ENCODE assay signal across 28 cellular contexts in the genomic region with DNA sequence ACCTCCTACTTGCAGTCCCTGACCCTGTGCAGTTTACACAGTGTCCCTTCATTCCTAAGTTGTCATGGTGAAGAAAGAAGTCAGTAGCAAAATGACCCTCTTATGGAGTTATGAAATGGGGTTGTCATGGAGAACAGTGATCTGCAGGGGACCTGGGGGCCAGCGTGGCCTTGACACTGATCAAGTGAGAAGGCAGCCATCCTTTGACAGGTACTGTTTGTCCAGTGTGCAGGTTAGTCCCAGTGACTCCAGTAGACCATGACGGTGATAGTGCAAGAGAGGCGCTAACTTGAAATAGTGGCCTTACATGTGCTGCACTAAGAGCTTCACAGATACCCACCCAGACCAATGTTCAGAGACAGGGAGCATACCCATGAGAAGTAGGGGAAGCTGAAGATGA.
"Had no signal": no experiment of that assay in that cellular context is flagged by ENCODE, and none has a peak within 500 bp of the region (broad histone marks: within the 10 kb centered on the region; RNA-seq: fewer than 3 reads in every experiment).

No MANE protein-coding gene starts in this region.

- H3K4me1 Mint-ChIP-seq: naive B cell; naive thymus-derived CD8-positive, alpha-beta T cell; nephron; neural progenitor cell; stimulated activated memory B cell treated with anti-CD40 and anti-IgM and Interleukin-4, amounts not matched to agents 10 μg/mL and 1 μg/mL and 100 μg/mL, for 72 hours had no signal

- H3K4me3 Mint-ChIP-seq: naive B cell; naive thymus-derived CD8-positive, alpha-beta T cell; nephron; neural progenitor cell; stimulated activated memory B cell treated with anti-CD40 and anti-IgM and Interleukin-4, amounts not matched to agents 10 μg/mL and 1 μg/mL and 100 μg/mL, for 72 hours; stimulated activated naive CD8-positive, alpha-beta T cell treated with anti-CD3 and anti-CD28 coated beads, Interleukin-15, Interleukin-2, amounts not matched to agents 100 ng/mL and 50 ng/mL, for 24 hours; type B pancreatic cell had no signal

- H3K27me3 ChIP-seq: neural progenitor cell, ovary, suprapubic skin, testis, tibial artery, transverse colon, upper lobe of right lung, uterus had no signal

- DNase-seq: naive B cell; naive thymus-derived CD8-positive, alpha-beta T cell; occipital lobe; ovary; posterior cingulate gyrus; psoas muscle; right cardiac atrium; small intestine; stimulated activated CD4-positive, alpha-beta T cell treated with anti-CD3 and anti-CD28 coated beads, Interleukin-15, amount 100 ng/mL, for 24 hours; stimulated activated CD4-positive, alpha-beta T cell treated with anti-CD3 and anti-CD28 coated beads, Interleukin-2, amount 100 ng/mL, for 24 hours; stimulated activated CD4-positive, alpha-beta T cell treated with anti-CD3 and anti-CD28 coated beads, Interleukin-2, amount 100 ng/mL, for 48 hours; stimulated activated CD4-positive, alpha-beta T cell treated with anti-CD3 and anti-CD28 coated beads, Interleukin-4, amount 100 ng/mL, for 24 hours; stimulated activated naive CD4-positive, alpha-beta T cell; substantia nigra; testis; tibial artery; transverse colon; upper lobe of right lung; uterus had no signal

- H3K4me2 ChIP-seq: neural progenitor cell had no signal

- H3K36me3 Mint-ChIP-seq: naive B cell; naive thymus-derived CD8-positive, alpha-beta T cell; neural progenitor cell; stimulated activated memory B cell treated with anti-CD40 and anti-IgM and Interleukin-4, amounts not matched to agents 10 μg/mL and 1 μg/mL and 100 μg/mL, for 72 hours; type B pancreatic cell had no signal

- H3K9me3 Mint-ChIP-seq: nephron; neural progenitor cell; stimulated activated memory B cell treated with anti-CD40 and anti-IgM and Interleukin-4, amounts not matched to agents 10 μg/mL and 1 μg/mL and 100 μg/mL, for 72 hours; stimulated activated naive CD8-positive, alpha-beta T cell treated with anti-CD3 and anti-CD28 coated beads, Interleukin-15, Interleukin-2, amounts not matched to agents 100 ng/mL and 50 ng/mL, for 24 hours; type B pancreatic cell had no signal

- H3K27ac Mint-ChIP-seq: naive B cell; naive thymus-derived CD8-positive, alpha-beta T cell; nephron; neural progenitor cell; progenitor cell of endocrine pancreas; stimulated activated memory B cell treated with anti-CD40 and anti-IgM and Interleukin-4, amounts not matched to agents 10 μg/mL and 1 μg/mL and 100 μg/mL, for 72 hours; stimulated activated naive CD8-positive, alpha-beta T cell treated with anti-CD3 and anti-CD28 coated beads, Interleukin-15, Interleukin-2, amounts not matched to agents 100 ng/mL and 50 ng/mL, for 24 hours; type B pancreatic cell had no signal

- H3K27me3 Mint-ChIP-seq: naive thymus-derived CD8-positive, alpha-beta T cell; progenitor cell of endocrine pancreas; stimulated activated memory B cell treated with anti-CD40 and anti-IgM and Interleukin-4, amounts not matched to agents 10 μg/mL and 1 μg/mL and 100 μg/mL, for 72 hours; stimulated activated naive CD8-positive, alpha-beta T cell treated with anti-CD3 and anti-CD28 coated beads, Interleukin-15, Interleukin-2, amounts not matched to agents 100 ng/mL and 50 ng/mL, for 24 hours; type B pancreatic cell had no signal

- H3K4me3 ChIP-seq: neural progenitor cell, ovary, psoas muscle, suprapubic skin, testis, tibial artery, transverse colon, upper lobe of right lung, uterus had no signal

- H2AFZ ChIP-seq: neural progenitor cell, parathyroid adenoma had no signal

- ATAC-seq: naive thymus-derived CD8-positive, alpha-beta T cell; psoas muscle; right cardiac atrium; sciatic nerve; upper lobe of right lung had no signal

- H3K9ac ChIP-seq: neural progenitor cell, parathyroid adenoma had no signal

- H3K36me3 ChIP-seq: neural progenitor cell, ovary, suprapubic skin, tibial artery, transverse colon, upper lobe of right lung, uterus had no signal

- H3K4me1 ChIP-seq: neural progenitor cell, parathyroid adenoma, psoas muscle, suprapubic skin, testis, tibial artery, transverse colon, upper lobe of right lung, uterus had no signal

- H3K9me3 ChIP-seq: ovary, psoas muscle, suprapubic skin, testis, tibial artery, transverse colon, upper lobe of right lung, uterus had no signal

- H3K27ac ChIP-seq: neural progenitor cell, ovary, parathyroid adenoma, psoas muscle, suprapubic skin, testis, tibial artery, transverse colon, upper lobe of right lung, uterus had no signal
